ENCODE assay signal across 18 cellular contexts in the genomic region with DNA sequence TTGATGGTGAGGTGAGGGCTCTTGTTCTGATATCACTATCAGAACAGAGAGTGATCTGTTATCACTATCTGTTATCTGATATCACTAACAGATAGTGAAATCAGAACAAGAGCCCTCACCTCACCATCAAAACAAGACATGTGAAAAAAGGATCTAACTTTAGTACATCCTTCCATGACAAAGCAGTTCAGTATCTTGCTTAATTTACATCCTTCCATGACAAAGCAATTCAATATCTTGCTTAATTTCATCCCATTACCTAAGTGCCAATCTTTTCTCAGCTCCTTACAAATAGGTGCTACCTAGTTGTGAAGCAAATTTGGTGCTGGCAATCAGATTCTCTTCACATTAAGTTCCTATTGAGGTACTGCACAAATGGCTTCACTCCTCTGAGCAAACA.
"Had no signal": no experiment of that assay in that cellular context is flagged by ENCODE, and none has a peak within 500 bp of the region (broad histone marks: within the 10 kb centered on the region; RNA-seq: fewer than 3 reads in every experiment).

No MANE protein-coding gene starts in this region.

- H3K9me3 ChIP-seq: ascending aorta, sigmoid colon, vagina had no signal

- H3K27me3 ChIP-seq: ascending aorta, brain microvascular endothelial cell, sigmoid colon, vagina had no signal

- H3K36me3 ChIP-seq: ascending aorta, brain microvascular endothelial cell, left ventricle myocardium inferior, sigmoid colon, vagina had no signal

- H3K4me1 ChIP-seq: ascending aorta, left ventricle myocardium inferior, sigmoid colon, vagina had no signal

- DNase-seq: activated gamma-delta T cell treated with Interleukin-2 at 50 U/mL for 16 hours; activated T-cell treated with anti-CD3 and anti-CD28 coated beads, Interleukin-2, amount 50 U/mL, for 1 hour; brain microvascular endothelial cell; caudate nucleus; effector memory CD4-positive, alpha-beta T cell; glutamatergic neuron; hippocampal formation; left ventricle myocardium inferior; natural killer cell; retina; sigmoid colon; stimulated activated CD4-positive, alpha-beta T cell treated with anti-CD3 and anti-CD28 coated beads, Interleukin-15, amount 100 ng/mL, for 24 hours; trophoblast cell had no signal

- H3K27ac ChIP-seq: ascending aorta, brain microvascular endothelial cell, left ventricle myocardium inferior, sigmoid colon, vagina had no signal

- ATAC-seq: esophagus mucosa; natural killer cell; stimulated activated memory B cell treated with anti-CD40 and anti-IgM and Interleukin-4, amounts not matched to agents 10 μg/mL and 1 μg/mL and 100 μg/mL, for 72 hours had no signal

- H3K4me3 ChIP-seq: ascending aorta, left ventricle myocardium inferior, sigmoid colon, smooth muscle cell, vagina had no signal
